In genomic region chr9:4700093-4700492, GRCh38 we compare ENCODE assay signal across 14 cellular contexts. TPM values are rescaled to one million over a fixed set of nuclear protein-coding genes. Genes with fewer than 3 reads are reported as not detected.
"Had no signal": no experiment of that assay in that cellular context is flagged by ENCODE, and none has a peak within 500 bp of the region (broad histone marks: within the 10 kb centered on the region; RNA-seq: fewer than 3 reads in every experiment).

No MANE protein-coding gene starts in this region.

- H3K9me3 Mint-ChIP-seq: activated naive CD8-positive, alpha-beta T cell treated with anti-CD3 and anti-CD28 coated beads, Interleukin-2, amount 10 ng/mL, durations not matched to agents 7 days and 5 days; nephron had no signal

- DNase-seq: activated CD4-positive, CD25-positive, alpha-beta regulatory T cell treated with anti-CD3 and anti-CD28 coated beads, Interleukin-2, amount 50 U/mL, for 72 hours; activated naive CD4-positive, alpha-beta T cell; activated naive CD8-positive, alpha-beta T cell treated with anti-CD3 and anti-CD28 coated beads, Interleukin-2, amount 10 ng/mL, durations not matched to agents 7 days and 5 days; kidney; occipital lobe; right cardiac atrium; stomach; SW 1271; testis; upper lobe of right lung had no signal

- H3K4me2 ChIP-seq: smooth muscle cell had no signal

- H3K4me3 ChIP-seq: ascending aorta, prostate gland, smooth muscle cell, stomach, testis, upper lobe of right lung had no signal

- H3K4me1 ChIP-seq: ascending aorta, prostate gland, testis, upper lobe of right lung had no signal

- H3K36me3 ChIP-seq: prostate gland had no signal

- H3K27ac Mint-ChIP-seq: activated naive CD8-positive, alpha-beta T cell treated with anti-CD3 and anti-CD28 coated beads, Interleukin-2, amount 10 ng/mL, durations not matched to agents 7 days and 5 days; nephron had no signal

- ATAC-seq: right cardiac atrium, upper lobe of right lung had no signal

- H3K27me3 ChIP-seq: ascending aorta, stomach, testis, upper lobe of right lung had no signal

- H3K27ac ChIP-seq: ascending aorta, prostate gland, stomach, testis, upper lobe of right lung had no signal

- H3K9me3 ChIP-seq: ascending aorta, prostate gland, stomach, testis, upper lobe of right lung had no signal

- H3K27me3 Mint-ChIP-seq: activated naive CD8-positive, alpha-beta T cell treated with anti-CD3 and anti-CD28 coated beads, Interleukin-2, amount 10 ng/mL, durations not matched to agents 7 days and 5 days had no signal

- H3K4me3 Mint-ChIP-seq: activated naive CD8-positive, alpha-beta T cell treated with anti-CD3 and anti-CD28 coated beads, Interleukin-2, amount 10 ng/mL, durations not matched to agents 7 days and 5 days; nephron had no signal

- H3K4me1 Mint-ChIP-seq: activated naive CD8-positive, alpha-beta T cell treated with anti-CD3 and anti-CD28 coated beads, Interleukin-2, amount 10 ng/mL, durations not matched to agents 7 days and 5 days; nephron had no signal

RNA-seq across cellular contexts. Expression of gene SPATA6L, which starts 33.8 kb away (rescaled TPM):
- total RNA-seq: ascending aorta had no signal
